ENCODE assay signal across 32 cellular contexts in genomic region chr6:120557554-120557953, GRCh38.
"Had no signal": no experiment of that assay in that cellular context is flagged by ENCODE, and none has a peak within 500 bp of the region (broad histone marks: within the 10 kb centered on the region; RNA-seq: fewer than 3 reads in every experiment).

No MANE protein-coding gene starts in this region.

- H3K36me3 ChIP-seq: adrenal gland, ascending aorta, brain microvascular endothelial cell, breast epithelium, cardiac muscle cell had no signal

- H3K4me3 ChIP-seq: adrenal gland, ascending aorta, body of pancreas, breast epithelium, cardiac muscle cell had no signal

- H3K9me3 ChIP-seq: adrenal gland, ascending aorta, body of pancreas, breast epithelium had no signal

- ATAC-seq: activated naive CD4-positive, alpha-beta T cell treated with anti-CD3 and anti-CD28 coated beads, Interleukin-2, amount 50 U/mL, for 72 hours; activated naive CD8-positive, alpha-beta T cell treated with anti-CD3 and anti-CD28 coated beads, Interleukin-2, amount 50 U/mL, for 24 hours; activated T-cell treated with anti-CD3 and anti-CD28 coated beads, Interleukin-2, amount 50 U/mL, for 4 hours; activated T-cell treated with anti-CD3 and anti-CD28 coated beads, Interleukin-2, amount 50 U/mL, for 72 hours; activated T-helper 17 cell treated with anti-CD3 and anti-CD28 coated beads, Interleukin-2, amount 50 U/mL, for 72 hours; body of pancreas had no signal

- DNase-seq: activated effector memory CD4-positive, alpha-beta T cell treated with anti-CD3 and anti-CD28 coated beads, Interleukin-2, amount 50 U/mL, for 16 hours; activated effector memory CD4-positive, alpha-beta T cell treated with Interleukin-2 at 50 U/mL for 16 hours; activated gamma-delta T cell; activated gamma-delta T cell treated with Interleukin-2 at 50 U/mL for 16 hours; activated naive CD4-positive, alpha-beta T cell; activated naive CD4-positive, alpha-beta T cell treated with anti-CD3 and anti-CD28 coated beads for 36 hours; activated naive CD4-positive, alpha-beta T cell treated with anti-CD3 and anti-CD28 coated beads, Interleukin-2, amount 10 ng/mL, durations not matched to agents 7 days and 5 days; activated naive CD4-positive, alpha-beta T cell treated with anti-CD3 and anti-CD28 coated beads, Interleukin-2, amount 50 U/mL, for 16 hours; activated naive CD4-positive, alpha-beta T cell treated with Interleukin-2 at 50 U/mL for 16 hours; activated naive CD8-positive, alpha-beta T cell treated with anti-CD3 and anti-CD28 coated beads for 36 hours; activated naive CD8-positive, alpha-beta T cell treated with anti-CD3 and anti-CD28 coated beads, Interleukin-2, amount 10 ng/mL, durations not matched to agents 7 days and 5 days; activated naive CD8-positive, alpha-beta T cell treated with anti-CD3 and anti-CD28 coated beads, Interleukin-2, amount 50 U/mL, for 24 hours; activated T-cell treated with anti-CD3 and anti-CD28 coated beads, Interleukin-2, amount 50 U/mL, for 1 hour; activated T-cell treated with anti-CD3 and anti-CD28 coated beads, Interleukin-2, amount 50 U/mL, for 24 hours; activated T-cell treated with anti-CD3 and anti-CD28 coated beads, Interleukin-2, amount 50 U/mL, for 4 hours; activated T-cell treated with anti-CD3 and anti-CD28 coated beads, Interleukin-2, amount 50 U/mL, for 48 hours; activated T-cell treated with anti-CD3 and anti-CD28 coated beads, Interleukin-2, amount 50 U/mL, for 72 hours; adrenal gland; amniotic stem cell; amygdala; anterior cingulate cortex; aorta; body of pancreas; brain microvascular endothelial cell; caudate nucleus; central memory CD4-positive, alpha-beta T cell; cerebellar nuclear complex had no signal

- H3K4me1 ChIP-seq: adrenal gland, ascending aorta, body of pancreas, breast epithelium had no signal
